1 cellular context compared by ENCODE assay signal in the genomic region with DNA sequence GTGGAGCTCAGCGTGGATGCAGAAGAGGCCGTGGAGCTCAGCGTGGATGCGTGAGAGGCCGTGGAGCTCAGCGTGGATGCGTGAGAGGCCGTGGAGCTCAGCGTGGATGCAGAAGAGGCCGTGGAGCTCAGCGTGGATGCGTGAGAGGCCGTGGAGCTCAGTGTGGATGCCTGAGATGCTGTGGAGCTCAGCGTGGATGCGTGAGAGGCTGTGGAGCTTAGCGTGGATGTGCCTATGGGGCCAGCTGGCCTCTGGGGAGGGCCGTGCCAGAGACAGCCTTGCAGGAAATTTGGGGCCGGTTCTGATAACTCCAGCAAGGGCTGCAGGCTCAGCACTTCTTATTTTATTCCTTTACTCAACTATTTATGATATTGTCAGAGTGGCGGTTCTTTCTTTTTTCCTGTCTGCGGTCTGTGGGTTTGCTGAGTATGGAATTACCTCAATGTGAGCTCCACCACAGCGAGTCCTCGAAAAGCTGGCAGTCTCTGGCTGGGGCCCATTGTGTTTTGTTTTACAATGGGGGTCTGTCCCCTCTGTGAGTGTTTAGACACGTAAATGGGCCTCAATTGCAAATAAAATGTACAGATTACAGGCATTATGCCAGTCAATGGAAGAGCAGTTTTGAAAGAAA.
TF ChIP-seq lines count a peak whose summit lies in the region.

No MANE protein-coding gene starts in this region.

TF ChIP-seq in GM23338, 12 proteins besides CTCF, POLR2A, EP300 and RAD21 (continued from another document):
- TF ChIP-seq, protein P1, sequence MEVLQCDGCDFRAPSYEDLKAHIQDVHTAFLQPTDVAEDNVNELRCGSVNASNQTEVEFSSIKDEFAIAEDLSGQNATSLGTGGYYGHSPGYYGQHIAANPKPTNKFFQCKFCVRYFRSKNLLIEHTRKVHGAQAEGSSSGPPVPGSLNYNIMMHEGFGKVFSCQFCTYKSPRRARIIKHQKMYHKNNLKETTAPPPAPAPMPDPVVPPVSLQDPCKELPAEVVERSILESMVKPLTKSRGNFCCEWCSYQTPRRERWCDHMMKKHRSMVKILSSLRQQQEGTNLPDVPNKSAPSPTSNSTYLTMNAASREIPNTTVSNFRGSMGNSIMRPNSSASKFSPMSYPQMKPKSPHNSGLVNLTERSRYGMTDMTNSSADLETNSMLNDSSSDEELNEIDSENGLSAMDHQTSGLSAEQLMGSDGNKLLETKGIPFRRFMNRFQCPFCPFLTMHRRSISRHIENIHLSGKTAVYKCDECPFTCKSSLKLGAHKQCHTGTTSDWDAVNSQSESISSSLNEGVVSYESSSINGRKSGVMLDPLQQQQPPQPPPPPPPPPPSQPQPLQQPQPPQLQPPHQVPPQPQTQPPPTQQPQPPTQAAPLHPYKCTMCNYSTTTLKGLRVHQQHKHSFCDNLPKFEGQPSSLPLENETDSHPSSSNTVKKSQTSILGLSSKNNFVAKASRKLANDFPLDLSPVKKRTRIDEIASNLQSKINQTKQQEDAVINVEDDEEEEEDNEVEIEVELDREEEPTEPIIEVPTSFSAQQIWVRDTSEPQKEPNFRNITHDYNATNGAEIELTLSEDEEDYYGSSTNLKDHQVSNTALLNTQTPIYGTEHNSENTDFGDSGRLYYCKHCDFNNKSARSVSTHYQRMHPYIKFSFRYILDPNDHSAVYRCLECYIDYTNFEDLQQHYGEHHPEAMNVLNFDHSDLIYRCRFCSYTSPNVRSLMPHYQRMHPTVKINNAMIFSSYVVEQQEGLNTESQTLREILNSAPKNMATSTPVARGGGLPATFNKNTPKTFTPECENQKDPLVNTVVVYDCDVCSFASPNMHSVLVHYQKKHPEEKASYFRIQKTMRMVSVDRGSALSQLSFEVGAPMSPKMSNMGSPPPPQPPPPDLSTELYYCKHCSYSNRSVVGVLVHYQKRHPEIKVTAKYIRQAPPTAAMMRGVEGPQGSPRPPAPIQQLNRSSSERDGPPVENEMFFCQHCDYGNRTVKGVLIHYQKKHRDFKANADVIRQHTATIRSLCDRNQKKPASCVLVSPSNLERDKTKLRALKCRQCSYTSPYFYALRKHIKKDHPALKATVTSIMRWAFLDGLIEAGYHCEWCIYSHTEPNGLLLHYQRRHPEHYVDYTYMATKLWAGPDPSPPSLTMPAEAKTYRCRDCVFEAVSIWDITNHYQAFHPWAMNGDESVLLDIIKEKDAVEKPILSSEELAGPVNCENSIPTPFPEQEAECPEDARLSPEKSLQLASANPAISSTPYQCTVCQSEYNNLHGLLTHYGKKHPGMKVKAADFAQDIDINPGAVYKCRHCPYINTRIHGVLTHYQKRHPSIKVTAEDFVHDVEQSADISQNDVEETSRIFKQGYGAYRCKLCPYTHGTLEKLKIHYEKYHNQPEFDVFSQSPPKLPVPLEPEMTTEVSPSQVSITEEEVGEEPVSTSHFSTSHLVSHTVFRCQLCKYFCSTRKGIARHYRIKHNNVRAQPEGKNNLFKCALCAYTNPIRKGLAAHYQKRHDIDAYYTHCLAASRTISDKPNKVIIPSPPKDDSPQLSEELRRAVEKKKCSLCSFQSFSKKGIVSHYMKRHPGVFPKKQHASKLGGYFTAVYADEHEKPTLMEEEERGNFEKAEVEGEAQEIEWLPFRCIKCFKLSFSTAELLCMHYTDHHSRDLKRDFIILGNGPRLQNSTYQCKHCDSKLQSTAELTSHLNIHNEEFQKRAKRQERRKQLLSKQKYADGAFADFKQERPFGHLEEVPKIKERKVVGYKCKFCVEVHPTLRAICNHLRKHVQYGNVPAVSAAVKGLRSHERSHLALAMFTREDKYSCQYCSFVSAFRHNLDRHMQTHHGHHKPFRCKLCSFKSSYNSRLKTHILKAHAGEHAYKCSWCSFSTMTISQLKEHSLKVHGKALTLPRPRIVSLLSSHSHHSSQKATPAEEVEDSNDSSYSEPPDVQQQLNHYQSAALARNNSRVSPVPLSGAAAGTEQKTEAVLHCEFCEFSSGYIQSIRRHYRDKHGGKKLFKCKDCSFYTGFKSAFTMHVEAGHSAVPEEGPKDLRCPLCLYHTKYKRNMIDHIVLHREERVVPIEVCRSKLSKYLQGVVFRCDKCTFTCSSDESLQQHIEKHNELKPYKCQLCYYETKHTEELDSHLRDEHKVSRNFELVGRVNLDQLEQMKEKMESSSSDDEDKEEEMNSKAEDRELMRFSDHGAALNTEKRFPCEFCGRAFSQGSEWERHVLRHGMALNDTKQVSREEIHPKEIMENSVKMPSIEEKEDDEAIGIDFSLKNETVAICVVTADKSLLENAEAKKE (CRISPR knock-in tag; IDR thresholded peaks at IDR 0.05) = no peak
- TF ChIP-seq JUNB (IDR thresholded peaks at IDR 0.05; ENCODE audit: unreplicated experiment) (no peak), EZH2 (IDR thresholded peaks at IDR 0.05; ENCODE audit: low read depth, unreplicated experiment) (no peak), EZH2phosphoT487 (IDR thresholded peaks at IDR 0.05; ENCODE audit: unreplicated experiment) (no peak), STAT1 (IDR thresholded peaks at IDR 0.05; ENCODE audit: unreplicated experiment) (no peak), POLR2AphosphoS5 (IDR thresholded peaks at IDR 0.05; ENCODE audit: low read depth) (no peak)
- TF ChIP-seq, protein P2, sequence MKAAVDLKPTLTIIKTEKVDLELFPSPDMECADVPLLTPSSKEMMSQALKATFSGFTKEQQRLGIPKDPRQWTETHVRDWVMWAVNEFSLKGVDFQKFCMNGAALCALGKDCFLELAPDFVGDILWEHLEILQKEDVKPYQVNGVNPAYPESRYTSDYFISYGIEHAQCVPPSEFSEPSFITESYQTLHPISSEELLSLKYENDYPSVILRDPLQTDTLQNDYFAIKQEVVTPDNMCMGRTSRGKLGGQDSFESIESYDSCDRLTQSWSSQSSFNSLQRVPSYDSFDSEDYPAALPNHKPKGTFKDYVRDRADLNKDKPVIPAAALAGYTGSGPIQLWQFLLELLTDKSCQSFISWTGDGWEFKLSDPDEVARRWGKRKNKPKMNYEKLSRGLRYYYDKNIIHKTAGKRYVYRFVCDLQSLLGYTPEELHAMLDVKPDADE (IDR thresholded peaks at IDR 0.05) = no peak
